In the genomic region with DNA sequence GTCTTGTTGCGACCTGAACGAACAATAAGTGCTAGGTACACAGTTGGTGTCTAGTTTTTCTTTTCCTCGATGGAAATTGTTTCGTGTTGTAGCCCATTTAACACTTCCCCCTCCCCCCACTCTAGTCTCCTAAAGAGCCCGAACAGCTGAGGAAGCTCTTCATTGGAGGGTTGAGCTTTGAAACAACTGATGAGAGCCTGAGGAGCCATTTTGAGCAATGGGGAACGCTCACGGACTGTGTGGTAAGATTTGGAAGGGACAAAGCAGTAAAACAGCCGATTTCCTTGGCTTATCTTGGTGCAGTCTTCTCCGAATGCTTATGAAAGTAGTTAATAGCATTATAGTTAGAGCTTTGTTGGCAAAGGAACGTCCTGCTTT, we compare ENCODE assay signal across 8 cellular contexts. TPM values are rescaled to one million over a fixed set of nuclear protein-coding genes. Genes with fewer than 3 reads are reported as not detected.
A peak's percentile ranks its signal among the peaks of the same experiment; 100 is the strongest.
DNase-seq lines count a peak whose midpoint lies in the region; ATAC-seq and TF ChIP-seq lines count a peak whose summit lies in the region.
"Not testable (repeated sequence)": the region's sequence is repeated elsewhere in the genome, so short reads cannot be mapped to it uniquely, and the experiment has no call there.

No MANE protein-coding gene starts in this region.

- not testable (repeated sequence) for H3K9me2 ChIP-seq in SK-N-SH

- CTCF ChIA-PET in Caco-2 (lab: Charles Lee) = interaction anchor here (2.5 to 2.9 kb wide), 2 partner anchors 44 to 98 kb away, joined by 8 to 40 read pairs; a partner anchor contains a TSS
- CTCF ChIA-PET in SK-N-SH (lab: Yijun Ruan, JAX) = interaction anchor here (0.7 to 2.9 kb wide), 8 partner anchors 9 to 98 kb away, joined by 3 to 13 read pairs (median 4); a partner anchor contains a TSS

- TF ChIP-seq RAD21 in SK-N-SH (IDR thresholded peaks at IDR 0.05; ENCODE audit: low read length) = not testable (repeated sequence)

- peaks cover 61% of the 10 kb centered on the region for H3F3A ChIP-seq in SK-N-SH (replicated peaks; ENCODE audit: insufficient read depth)

- H3K9me3 ChIP-seq in Caco-2; SK-N-SH; colonic mucosa; cardiac muscle cell (ENCODE audit: low read depth); lung (ENCODE audit: control insufficient read depth in 2 of 2, insufficient read depth in 1 of 2, low read length in 1 of 2); upper lobe of right lung: not testable (repeated sequence)

- H3K4me2 ChIP-seq in SK-N-SH = peak overlapping the region; percentile 98

- not testable (repeated sequence) for TF ChIP-seq EP300 in SK-N-SH (IDR thresholded peaks at IDR 0.05; ENCODE audit: borderline replicate concordance in 1 of 2, low read depth in 1 of 2, low read length in 1 of 2)

- H3K4me1 ChIP-seq in Caco-2 (peaks cover 43% of the 10 kb centered on the region), SK-N-SH (ENCODE audit: control insufficient read depth in 1 of 2, insufficient read depth in 2 of 2, low read depth in 1 of 2, low read length in 1 of 2) (peaks cover 17 to 32% of the 10 kb centered on the region in 2 experiments; a peak in 3 of 4 replicates), colonic mucosa (peaks cover 32% of the 10 kb centered on the region), cardiac muscle cell (ENCODE audit: low read depth) (peaks cover 48% of the 10 kb centered on the region), lung (ENCODE audit: control insufficient read depth in 2 of 2, insufficient read depth in 2 of 2, low read length in 2 of 2) (peaks cover 6 to 18% of the 10 kb centered on the region in 2 donors), upper lobe of right lung (peaks cover 61% of the 10 kb centered on the region)

- BruUV-seq in Caco-2 (replicated peaks; lab: Mats Ljungman, UMichigan) = not testable (repeated sequence)

- WGBS in SK-N-SH (ENCODE audit: low lambda C conversion rate) = under 1% methylated on average over 10 of the region's 10 CpGs
- 0 to 1% methylated on average over 10 of the region's 10 CpGs for WGBS in lung, 2 donors

- DNase-seq in Caco-2; Jurkat, Clone E6-1 (ENCODE audit: low read depth, low spot score); SK-N-SH; colonic mucosa; cardiac muscle cell (ENCODE audit: low read depth in 1 of 2, low spot score in 1 of 2); lung (ENCODE audit: low spot score); retinal pigment epithelial cell (ENCODE audit: low read depth); upper lobe of right lung: not testable (repeated sequence)

- H3K4me1 Mint-ChIP-seq in Caco-2 (ENCODE audit: low read depth, unreplicated experiment) = peaks cover 19% of the 10 kb centered on the region

- H3K4me3 Mint-ChIP-seq in Caco-2 (ENCODE audit: unreplicated experiment) = not testable (repeated sequence)

- H3K9ac ChIP-seq in SK-N-SH (peak overlapping the region; percentile 98), colonic mucosa (ENCODE audit: low read depth in 2 of 2, low read length in 2 of 2) (peak overlapping the region; percentile 66 to 94)

- intact Hi-C loops in Caco-2 (cut with micrococcal nuclease; ENCODE audit: unreplicated experiment) = loop anchor here (2.0 kb wide), 1 partner anchor 80 kb away; no protein-coding TSS in a partner anchor
- intact Hi-C loops in colonic mucosa (cut with DNase I); upper lobe of right lung (cut with DNase I): not testable (repeated sequence)

- not testable (repeated sequence) for H3K27me3 Mint-ChIP-seq in Caco-2 (ENCODE audit: insufficient read depth, unreplicated experiment)

- H3K36me3 Mint-ChIP-seq in Caco-2 (ENCODE audit: insufficient read depth, unreplicated experiment) = peaks cover 16% of the 10 kb centered on the region

- H3K79me2 ChIP-seq in SK-N-SH (ENCODE audit: insufficient read depth) = peaks cover 84% of the 10 kb centered on the region

- ATAC-seq in lung (ENCODE audit: insufficient read depth, low FRiP score); upper lobe of right lung: not testable (repeated sequence)

- H4K20me1 ChIP-seq in SK-N-SH (ENCODE audit: insufficient read depth) = peaks cover 52% of the 10 kb centered on the region

- POLR2A ChIA-PET in Caco-2 (lab: Charles Lee) (interaction anchor here (0.6 to 2.9 kb wide), 4 partner anchors 11 to 78 kb away, joined by 6 to 99 read pairs (median 20); a partner anchor contains a TSS), SK-N-SH (lab: Yijun Ruan, JAX) (interaction anchor here (1.0 to 3.5 kb wide), 8 partner anchors 10 to 78 kb away, joined by 3 to 36 read pairs (median 10); no protein-coding TSS in a partner anchor)

- H2AFZ ChIP-seq in SK-N-SH (ENCODE audit: low read depth) = not testable (repeated sequence)

- not testable (repeated sequence) for H3K9me3 Mint-ChIP-seq in Caco-2 (ENCODE audit: unreplicated experiment)

- H3K27ac Mint-ChIP-seq in Caco-2 (ENCODE audit: unreplicated experiment) = not testable (repeated sequence)

- not testable (repeated sequence) for H3K27me3 ChIP-seq in Caco-2 (replicated peaks; ENCODE audit: control insufficient read depth, insufficient read depth, low read length); SK-N-SH (ENCODE audit: insufficient read depth); colonic mucosa; cardiac muscle cell; lung (ENCODE audit: control insufficient read depth, insufficient read depth); upper lobe of right lung

- not testable (repeated sequence) for TF ChIP-seq CTCF in Caco-2 (IDR thresholded peaks at IDR 0.05; ENCODE audit: insufficient read depth in 1 of 2, low read depth in 1 of 2, low read length in 1 of 2, severe bottlenecking in 1 of 2, unreplicated experiment in 1 of 2); SK-N-SH (IDR thresholded peaks at IDR 0.05); colonic mucosa (IDR thresholded peaks at IDR 0.05); cardiac muscle cell (IDR thresholded peaks at IDR 0.05; ENCODE audit: low read depth, low read length); lung (IDR thresholded peaks at IDR 0.05; ENCODE audit: control extremely low read depth, extremely low read depth); retinal pigment epithelial cell (conservative IDR thresholded peaks at IDR 0.05; ENCODE audit: low read depth, low read length); upper lobe of right lung (IDR thresholded peaks at IDR 0.05)

- H3K36me3 ChIP-seq in Caco-2 (ENCODE audit: control insufficient read depth, insufficient read depth, low read length) = not testable (repeated sequence)
- H3K36me3 ChIP-seq in SK-N-SH (replicated peaks in 1 of 2; ENCODE audit: control insufficient read depth in 1 of 2, insufficient read depth in 2 of 2, low read length in 1 of 2) (peaks cover 45 to 47% of the 10 kb centered on the region in 2 experiments), colonic mucosa (peaks cover 12% of the 10 kb centered on the region), cardiac muscle cell (peaks cover 31% of the 10 kb centered on the region), lung (ENCODE audit: control insufficient read depth in 2 of 2, insufficient read depth in 2 of 2, low read length in 2 of 2) (peaks cover 17 to 29% of the 10 kb centered on the region in 2 donors), upper lobe of right lung (peaks cover 47% of the 10 kb centered on the region)

- peak overlapping the region; percentile 80 for H3K4me3 ChIP-seq in Caco-2 (ENCODE audit: low read depth, low read length)
- peak overlapping the region; percentile 100 for H3K4me3 ChIP-seq in Jurkat, Clone E6-1 (ENCODE audit: low read length)
- peak overlapping the region; percentile 80 to 88 for H3K4me3 ChIP-seq in SK-N-SH (ENCODE audit: low read depth in 2 of 2, low read length in 1 of 2)
- peak overlapping the region; percentile 66 for H3K4me3 ChIP-seq in colonic mucosa
- peak overlapping the region; percentile 91 for H3K4me3 ChIP-seq in cardiac muscle cell
- H3K4me3 ChIP-seq in lung = peak overlapping the region; percentile 92
- H3K4me3 ChIP-seq in retinal pigment epithelial cell (ENCODE audit: low read length) = peak overlapping the region; percentile 98
- H3K4me3 ChIP-seq in upper lobe of right lung = peak overlapping the region; percentile 95

- H3K27ac ChIP-seq in SK-N-SH (ENCODE audit: low read depth in 2 of 2, low read length in 1 of 2) (peak overlapping the region; percentile 93 to 96), colonic mucosa (peak overlapping the region; percentile 94), cardiac muscle cell (peak overlapping the region; percentile 97), lung (ENCODE audit: low read depth in 1 of 2, low read length in 1 of 2) (peak overlapping the region; percentile 81 to 86), upper lobe of right lung (peak overlapping the region; percentile 98)

RNA-seq across cellular contexts. Expression of a gene that starts 0.7 kb away (rescaled TPM):
- 1,364 and 1,426 TPM in 2 replicates for total RNA-seq in Caco-2 (2022)
- 2,481 TPM for polyA plus RNA-seq in Jurkat, Clone E6-1 (2012; ENCODE audit: insufficient read depth, insufficient read length)
- 773 and 841 TPM in 2 replicates for polyA plus RNA-seq in SK-N-SH (2012; rRNA removed)
- polyA plus RNA-seq in SK-N-SH (2012; cell fraction: cytosol; rRNA removed) = 1,054 and 1,304 TPM in 2 replicates
- polyA plus RNA-seq in SK-N-SH (2012; cell fraction: nucleus; rRNA removed) = 350 and 539 TPM in 2 replicates
- 1,000 to 10,000 TPM in 1 of 2 donors, 100 to 1,000 TPM in 1; 716 to 1,090 TPM for total RNA-seq in colonic mucosa
- 782 and 963 TPM in 2 replicates for total RNA-seq in cardiac muscle cell
- 794 and 804 TPM in 2 replicates for polyA plus RNA-seq in cardiac muscle cell
- total RNA-seq in lung = 100 to 1,000 TPM; 852 to 875 TPM
- polyA plus RNA-seq in lung = 100 to 1,000 TPM; 803 to 937 TPM
- 498 TPM for total RNA-seq in upper lobe of right lung

RNA-seq across cellular contexts. Expression of a gene that starts 1.3 kb away (rescaled TPM):
- 85.2 and 85.5 TPM in 2 replicates for total RNA-seq in Caco-2 (2022)
- 84.8 TPM for polyA plus RNA-seq in Jurkat, Clone E6-1 (2012; ENCODE audit: insufficient read depth, insufficient read length)
- 11.6 and 14.1 TPM in 2 replicates for polyA plus RNA-seq in SK-N-SH (2012; rRNA removed)
- 15.2 and 17.9 TPM in 2 replicates for polyA plus RNA-seq in SK-N-SH (2012; cell fraction: cytosol; rRNA removed)
- 8.3 and 12.6 TPM in 2 replicates for polyA plus RNA-seq in SK-N-SH (2012; cell fraction: nucleus; rRNA removed)
- 10 to 100 TPM; 49.3 to 77.5 TPM for total RNA-seq in colonic mucosa
- 72.7 and 98.3 TPM in 2 replicates for total RNA-seq in cardiac muscle cell
- 49.5 and 63.9 TPM in 2 replicates for polyA plus RNA-seq in cardiac muscle cell
- total RNA-seq in lung = 10 to 100 TPM; 50.9 to 78.3 TPM
- polyA plus RNA-seq in lung = 1 to 10 TPM; 8.3 to 9.8 TPM
- 52.3 TPM for total RNA-seq in upper lobe of right lung

RNA-seq across cellular contexts. Expression of a gene that starts 19.6 kb away (rescaled TPM):
- 5.7 and 6.2 TPM in 2 replicates for total RNA-seq in Caco-2 (2022)
- not detected for polyA plus RNA-seq in Jurkat, Clone E6-1 (2012; ENCODE audit: insufficient read depth, insufficient read length)
- polyA plus RNA-seq in SK-N-SH (2012; rRNA removed) = 0.16 and 0.25 TPM in 2 replicates
- 0.10 and 0.13 TPM in 2 replicates for polyA plus RNA-seq in SK-N-SH (2012; cell fraction: cytosol; rRNA removed)
- 0.17 and 0.25 TPM in 2 replicates for polyA plus RNA-seq in SK-N-SH (2012; cell fraction: nucleus; rRNA removed)
- under 1 TPM in 1 of 2 donors, not detected in 1; 0.30 TPM for total RNA-seq in colonic mucosa
- 4.9 and 9.9 TPM in 2 replicates for total RNA-seq in cardiac muscle cell
- 8.4 and 10.1 TPM in 2 replicates for polyA plus RNA-seq in cardiac muscle cell
- total RNA-seq in lung = 1 to 10 TPM; 6.9 to 7.9 TPM
- polyA plus RNA-seq in lung = 10 to 100 TPM in 1 of 2 donors, 1 to 10 TPM in 1; 3.5 to 38.5 TPM
- total RNA-seq in upper lobe of right lung = 7.5 TPM

RNA-seq across cellular contexts. Expression of a gene that starts 43.7 kb away (rescaled TPM):
- 129 and 133 TPM in 2 replicates for total RNA-seq in Caco-2 (2022)
- 179 TPM for polyA plus RNA-seq in Jurkat, Clone E6-1 (2012; ENCODE audit: insufficient read depth, insufficient read length)
- 111 and 156 TPM in 2 replicates for polyA plus RNA-seq in SK-N-SH (2012; rRNA removed)
- 143 and 154 TPM in 2 replicates for polyA plus RNA-seq in SK-N-SH (2012; cell fraction: cytosol; rRNA removed)
- polyA plus RNA-seq in SK-N-SH (2012; cell fraction: nucleus; rRNA removed) = 31.4 and 71.4 TPM in 2 replicates
- 100 to 1,000 TPM; 164 to 173 TPM for total RNA-seq in colonic mucosa
- 131 and 152 TPM in 2 replicates for total RNA-seq in cardiac muscle cell
- 213 and 233 TPM in 2 replicates for polyA plus RNA-seq in cardiac muscle cell
- total RNA-seq in lung = 100 to 1,000 TPM; 127 to 163 TPM
- 100 to 1,000 TPM in 1 of 2 donors, 10 to 100 TPM in 1; 98.8 to 145 TPM for polyA plus RNA-seq in lung
- total RNA-seq in upper lobe of right lung = 125 TPM
